In the genomic region with DNA sequence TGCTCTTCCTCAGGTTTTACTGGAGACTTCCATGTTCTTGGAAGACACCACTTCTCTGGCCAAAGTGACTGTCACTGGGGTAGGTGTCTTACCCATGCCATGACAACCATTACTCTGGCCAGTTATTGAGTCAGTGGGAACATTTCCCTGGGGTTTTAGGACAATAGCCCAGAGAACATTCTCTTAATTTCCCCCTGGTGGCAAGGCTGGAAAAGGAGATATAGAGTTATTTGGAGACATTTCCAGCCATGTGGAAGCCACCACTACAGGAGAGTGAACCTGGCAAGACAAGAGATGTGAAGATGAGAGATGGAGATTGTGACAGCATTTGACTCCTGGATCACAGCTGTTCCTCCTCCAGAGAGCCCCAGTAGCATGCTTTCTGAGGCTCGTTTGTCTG, we compare ENCODE assay signal across 13 cellular contexts.
"Had no signal": no experiment of that assay in that cellular context is flagged by ENCODE, and none has a peak within 500 bp of the region (broad histone marks: within the 10 kb centered on the region; RNA-seq: fewer than 3 reads in every experiment).

No MANE protein-coding gene starts in this region.

- H3K27ac Mint-ChIP-seq: activated CD4-positive, alpha-beta T cell treated with anti-CD3 and anti-CD28 coated beads, Interleukin-2, amount 10 ng/mL, durations not matched to agents 24 days and 14 days; activated naive CD4-positive, alpha-beta T cell treated with anti-CD3 and anti-CD28 coated beads for 36 hours had no signal

- H3K4me3 ChIP-seq: coronary artery, hepatocyte, ovary, tibial artery, vagina had no signal

- H3K27me3 Mint-ChIP-seq: activated CD4-positive, alpha-beta T cell treated with anti-CD3 and anti-CD28 coated beads, Interleukin-2, amount 10 ng/mL, durations not matched to agents 24 days and 14 days had no signal

- H3K9me3 Mint-ChIP-seq: activated CD4-positive, alpha-beta T cell treated with anti-CD3 and anti-CD28 coated beads, Interleukin-2, amount 10 ng/mL, durations not matched to agents 24 days and 14 days; activated naive CD4-positive, alpha-beta T cell treated with anti-CD3 and anti-CD28 coated beads for 36 hours; neural crest cell had no signal

- H3K4me3 Mint-ChIP-seq: activated CD4-positive, alpha-beta T cell treated with anti-CD3 and anti-CD28 coated beads, Interleukin-2, amount 10 ng/mL, durations not matched to agents 24 days and 14 days; activated naive CD4-positive, alpha-beta T cell treated with anti-CD3 and anti-CD28 coated beads for 36 hours; neural crest cell had no signal

- H3K4me1 Mint-ChIP-seq: neural crest cell had no signal

- DNase-seq: activated CD4-positive, alpha-beta T cell treated with anti-CD3 and anti-CD28 coated beads, Interleukin-2, amount 10 ng/mL, durations not matched to agents 24 days and 14 days; activated CD8-positive, alpha-beta memory T cell treated with anti-CD3 and anti-CD28 coated beads for 24 hours; activated naive CD4-positive, alpha-beta T cell treated with anti-CD3 and anti-CD28 coated beads for 36 hours; caudate nucleus; effector CD4-positive, alpha-beta T cell; ovary; retina; small intestine; tibial artery had no signal
